Comparison of ENCODE assay signal across 10 cellular contexts in the genomic region with DNA sequence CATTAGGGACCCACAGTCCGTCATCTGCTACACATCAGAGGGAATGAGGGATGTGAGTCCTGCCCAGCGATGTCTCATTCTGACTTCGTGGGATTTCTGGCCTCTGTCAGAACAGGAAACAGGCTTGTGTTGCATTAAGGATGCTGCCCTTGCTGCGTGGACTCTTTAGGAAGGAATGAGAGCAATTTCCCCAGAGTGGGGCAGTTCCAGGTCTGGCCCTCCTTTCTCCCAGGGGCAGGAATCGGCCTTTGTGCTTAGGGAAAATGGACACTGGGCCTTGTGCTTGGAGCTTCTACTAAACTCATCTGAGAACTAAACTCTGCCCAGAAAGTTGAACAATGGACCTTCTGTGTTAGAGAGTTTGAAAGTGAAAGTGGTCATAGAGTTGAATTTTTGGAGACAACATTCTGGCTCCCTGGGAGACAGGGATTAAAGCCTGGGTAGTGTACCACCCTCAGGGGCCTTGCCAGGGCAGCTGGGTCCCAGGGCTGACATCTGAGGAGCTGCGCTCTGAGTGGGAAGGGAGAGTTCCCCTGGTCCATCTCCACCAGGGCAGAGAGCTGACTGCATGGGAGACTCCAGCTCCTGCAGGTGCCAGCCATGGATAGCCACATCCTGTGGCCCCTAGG. TPM values are rescaled to one million over a fixed set of nuclear protein-coding genes. Genes with fewer than 3 reads are reported as not detected.
DNase-seq lines count a peak whose midpoint lies in the region; ATAC-seq, FAIRE-seq and TF ChIP-seq lines count a peak whose summit lies in the region.
"Had no signal": no experiment of that assay in that cellular context is flagged by ENCODE, and none has a peak within 500 bp of the region (broad histone marks: within the 10 kb centered on the region; RNA-seq: fewer than 3 reads in every experiment).

No MANE protein-coding gene starts in this region.

- no peak for FAIRE-seq in kidney (lab: Jason Lieb, UNC)
- FAIRE-seq: G401.6 had no signal

- ATAC-seq in Right ventricle myocardium superior (ENCODE audit: poor library complexity) (peak; percentile 19), HG03354 (IDR thresholded peaks at IDR 0.05; ENCODE audit: poor library complexity, severe bottlenecking, unreplicated experiment) (no peak)

- no peak for TF ChIP-seq CTCF in kidney (IDR thresholded peaks at IDR 0.05; ENCODE audit: borderline replicate concordance, extremely low read depth, insufficient read depth)

- in situ Hi-C loops in G401 (cut with HindIII; ENCODE audit: low sequenced_read_pairs): no loop called here

- H3K36me3 ChIP-seq in kidney (ENCODE audit: control insufficient read depth in 1 of 2, insufficient read depth in 2 of 2, low read length in 2 of 2): no peaks in the 10 kb centered on the region

- DNase-seq in G401 (ENCODE audit: low spot score): peak; percentile 21
- DNase-seq in amygdala (lab: John Stamatoyannopoulos, UW): peak in 30 of 56 donors; percentile 9 to 77 (median 42)
- DNase-seq in Right ventricle myocardium superior: no peak
- DNase-seq in skeletal muscle cell (ENCODE audit: low read depth): peak; percentile 52
- no peak for DNase-seq in kidney
- DNase-seq in HT-29 (ENCODE audit: low spot score): no peak
- no peak for DNase-seq in AML-193 (lab: John Stamatoyannopoulos, UW)
- DNase-seq: activated CD4-positive, CD25-positive, alpha-beta regulatory T cell treated with anti-CD3 and anti-CD28 coated beads, Interleukin-2, amount 50 U/mL, for 72 hours had no signal

- intact Hi-C loops in Right ventricle myocardium superior (cut with DNase I) (no loop called here), kidney (cut with DNase I) (no loop called here)

- H3K9me3 ChIP-seq in kidney (ENCODE audit: control insufficient read depth in 1 of 2, low read length in 2 of 2): no peaks in the 10 kb centered on the region

- no peak overlapping the region for H3K27ac ChIP-seq in kidney (ENCODE audit: low read depth in 2 of 2, low read length in 2 of 2)

- peaks cover 0 to 3% of the 10 kb centered on the region in 2 donors for H3K4me1 ChIP-seq in kidney (ENCODE audit: control insufficient read depth in 1 of 2, insufficient read depth in 1 of 2, low read depth in 1 of 2, low read length in 2 of 2)

- H3K9ac ChIP-seq in kidney (ENCODE audit: low read length in 2 of 2): no peak overlapping the region

- no peak overlapping the region for H3K4me3 ChIP-seq in skeletal muscle cell (ENCODE audit: low read depth, low read length)
- H3K4me3 ChIP-seq in kidney (ENCODE audit: low read length in 2 of 2): no peak overlapping the region

RNA-seq across cellular contexts. Expression of gene S1PR3, which starts 37.8 kb away (rescaled TPM):
- not detected in 2 replicates for total RNA-seq in G401 (2014; rRNA removed; shearing (Covaris generic))
- total RNA-seq in Right ventricle myocardium superior (28.2 TPM), kidney (36.4 TPM)
- 12.4 TPM for polyA plus RNA-seq in kidney (ENCODE audit: insufficient read depth, low read depth, low replicate concordance)
- not detected in 2 replicates for total RNA-seq in HT-29 (2014; rRNA removed; shearing (Covaris generic))

Comparison
In these comparisons a context has a peak if more than half of its experiments do, and no peak if none do; other contexts are left out.
1. DNase-seq: peak in G401 (single experiment), amygdala (30 of 56) and skeletal muscle cell (single experiment); none in Right ventricle myocardium superior (single experiment), kidney (single experiment), HT-29 (single experiment) and AML-193 (0 of 2).
2. RNA of gene S1PR3, which starts 37.8 kb away (total RNA-seq): 36.4 TPM in kidney (single experiment) and 28.2 TPM in Right ventricle myocardium superior (single experiment); not detected in G401 and not detected in HT-29; every median in the first group is over 10 times any median in the second.